Comparison of ENCODE assay signal across 28 cellular contexts in the genomic region with DNA sequence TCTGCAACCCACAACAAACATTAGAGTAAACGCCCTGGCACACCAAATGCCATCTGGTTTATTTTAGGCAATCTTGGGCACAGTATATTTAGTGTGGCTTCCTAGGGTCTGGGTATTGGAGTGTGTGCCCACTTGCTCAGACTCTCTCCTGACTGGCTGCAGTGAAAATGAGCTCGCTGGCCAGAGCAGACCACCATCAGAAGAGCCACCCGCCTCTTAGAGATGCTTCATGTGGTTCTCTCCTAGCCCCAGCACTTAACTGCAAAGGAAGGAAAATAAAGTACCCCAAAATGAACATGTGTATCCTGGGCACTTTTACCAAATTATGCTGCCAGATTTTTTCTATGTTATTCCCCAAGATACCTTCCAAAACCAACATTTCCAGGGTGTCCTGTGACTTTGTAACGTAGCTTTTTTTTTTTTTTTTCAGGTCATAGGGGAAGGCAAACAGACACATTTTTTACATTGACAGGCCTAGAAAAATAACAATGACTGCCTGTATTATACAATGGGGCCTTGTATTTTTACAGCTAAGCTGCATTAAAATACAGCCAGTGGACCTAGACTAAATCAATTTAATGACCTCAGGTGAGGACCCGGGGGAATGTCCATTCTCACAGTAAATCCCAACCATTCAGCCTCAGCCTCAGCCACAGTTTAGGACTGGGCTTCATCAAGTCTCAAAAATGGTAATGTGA.
DNase-seq lines count a peak whose midpoint lies in the region; ATAC-seq, FAIRE-seq and TF ChIP-seq lines count a peak whose summit lies in the region.
"Had no signal": no experiment of that assay in that cellular context is flagged by ENCODE, and none has a peak within 500 bp of the region (broad histone marks: within the 10 kb centered on the region; RNA-seq: fewer than 3 reads in every experiment).

No MANE protein-coding gene starts in this region.

- H3K4me1 ChIP-seq in mesenchymal stem cell (ENCODE audit: control insufficient read depth, insufficient read depth, low read depth, low read length) = peaks cover 2% of the 10 kb centered on the region
- H3K4me1 ChIP-seq: testis had no signal

- no peak overlapping the region for H3K14ac ChIP-seq in mesenchymal stem cell (ENCODE audit: low read length in 2 of 2)

- 85% methylated on average over 3 of the region's 5 CpGs for WGBS in mesenchymal stem cell

- H3K9ac ChIP-seq in mesenchymal stem cell (ENCODE audit: low read length) = no peak overlapping the region

- CTCF ChIA-PET in activated CD8-positive, alpha-beta T cell treated with anti-CD3 and anti-CD28 coated beads for 36 hours (lab: Charles Lee) = no interaction called here

- H3K18ac ChIP-seq in mesenchymal stem cell (ENCODE audit: low read depth in 1 of 2, low read length in 2 of 2) = no peak overlapping the region

- intact Hi-C loops in activated CD8-positive, alpha-beta T cell treated with anti-CD3 and anti-CD28 coated beads for 36 hours (cut with micrococcal nuclease) = no loop called here

- H3K27ac ChIP-seq in mesenchymal stem cell (ENCODE audit: low read length, poor library complexity, severe bottlenecking) = no peak overlapping the region
- H3K27ac ChIP-seq: hepatocyte, HL-60, right atrium auricular region, RWPE1, WERI-Rb-1 had no signal

- no peak overlapping the region for H3K4ac ChIP-seq in mesenchymal stem cell (ENCODE audit: low read depth in 1 of 2, low read length in 2 of 2)

- peaks cover 7% of the 10 kb centered on the region for H3K36me3 Mint-ChIP-seq in activated CD8-positive, alpha-beta T cell treated with anti-CD3 and anti-CD28 coated beads for 36 hours (ENCODE audit: low read depth)

- in situ Hi-C loops in astrocyte of the spinal cord (cut with HindIII; ENCODE audit: low sequenced_read_pairs) = no loop called here

- H2BK15ac ChIP-seq in mesenchymal stem cell (ENCODE audit: low read depth, poor library complexity, severe bottlenecking) = peak overlapping the region; percentile 77

- POLR2A ChIA-PET in activated CD8-positive, alpha-beta T cell treated with anti-CD3 and anti-CD28 coated beads for 36 hours (lab: Charles Lee) = no interaction called here

- H4K91ac ChIP-seq in mesenchymal stem cell (ENCODE audit: low read length) = no peak overlapping the region

- H3K23ac ChIP-seq in mesenchymal stem cell (ENCODE audit: low read length in 2 of 2) = no peak overlapping the region

- no peaks in the 10 kb centered on the region for H3K79me1 ChIP-seq in mesenchymal stem cell (replicated peaks; ENCODE audit: low read length, poor library complexity, severe bottlenecking)

- H3K27me3 Mint-ChIP-seq in activated CD8-positive, alpha-beta T cell treated with anti-CD3 and anti-CD28 coated beads for 36 hours = no peaks in the 10 kb centered on the region

- no peak overlapping the region for H4K8ac ChIP-seq in mesenchymal stem cell (ENCODE audit: low read length)

- no peak for FAIRE-seq in urothelium cell line (lab: Jason Lieb, UNC)
- FAIRE-seq: frontal cortex had no signal

- no peak for ATAC-seq in activated CD8-positive, alpha-beta T cell treated with anti-CD3 and anti-CD28 coated beads for 36 hours
- ATAC-seq: activated naive CD4-positive, alpha-beta T cell treated with anti-CD3 and anti-CD28 coated beads, Interleukin-2, amount 50 U/mL, for 72 hours; CD8-positive, alpha-beta T cell; left lobe of liver had no signal

- no peaks in the 10 kb centered on the region for H3K4me1 Mint-ChIP-seq in activated CD8-positive, alpha-beta T cell treated with anti-CD3 and anti-CD28 coated beads for 36 hours (ENCODE audit: low read depth)

- no peak overlapping the region for H3K4me3 ChIP-seq in astrocyte of the spinal cord (ENCODE audit: low read depth, low read length)
- H3K4me3 ChIP-seq in mesenchymal stem cell (ENCODE audit: insufficient read depth in 1 of 2, low read depth in 1 of 2, low read length in 2 of 2) = no peak overlapping the region
- H3K4me3 ChIP-seq: hepatocyte, right atrium auricular region, testis had no signal

- peaks cover 4% of the 10 kb centered on the region for H3K9me3 Mint-ChIP-seq in activated CD8-positive, alpha-beta T cell treated with anti-CD3 and anti-CD28 coated beads for 36 hours

- H3K27me3 ChIP-seq in mesenchymal stem cell (ENCODE audit: control insufficient read depth in 1 of 2, insufficient read depth in 1 of 2, low read length in 2 of 2) = no peaks in the 10 kb centered on the region
- H3K27me3 ChIP-seq: hepatocyte, right atrium auricular region, testis had no signal

- no peak for TF ChIP-seq CTCF in astrocyte of the spinal cord (IDR thresholded peaks at IDR 0.05; ENCODE audit: low read depth, low read length)
- TF ChIP-seq CTCF in activated CD8-positive, alpha-beta T cell treated with anti-CD3 and anti-CD28 coated beads for 36 hours (IDR thresholded peaks at IDR 0.05) = no peak

- no peak overlapping the region for H3K4me2 ChIP-seq in mesenchymal stem cell (ENCODE audit: low read length, poor library complexity, severe bottlenecking)
- H3K4me2 ChIP-seq: hepatocyte had no signal

- no peaks in the 10 kb centered on the region for H3K36me3 ChIP-seq in mesenchymal stem cell (ENCODE audit: control insufficient read depth in 1 of 2, insufficient read depth in 2 of 2, low read depth in 1 of 2, low read length in 2 of 2)
- H3K36me3 ChIP-seq: right atrium auricular region, WERI-Rb-1 had no signal

- H3K27ac Mint-ChIP-seq in activated CD8-positive, alpha-beta T cell treated with anti-CD3 and anti-CD28 coated beads for 36 hours = no peak overlapping the region
- H3K27ac Mint-ChIP-seq: CD8-positive, alpha-beta T cell had no signal

- H2AFZ ChIP-seq in mesenchymal stem cell (ENCODE audit: low read depth, low read length) = no peak overlapping the region
- H2AFZ ChIP-seq: hepatocyte had no signal

- H2BK5ac ChIP-seq in mesenchymal stem cell (ENCODE audit: low read depth, low read length, poor library complexity, severe bottlenecking) = no peak overlapping the region

- DNase-seq in NCI-H526 (lab: John Stamatoyannopoulos, UW) (peak; percentile 81 to 91), astrocyte of the spinal cord (ENCODE audit: low read depth, low spot score) (peak; percentile 14), mesenchymal stem cell (no peak), urothelium cell line (ENCODE audit: low spot score) (peak; percentile 4), AG20443 (ENCODE audit: low spot score) (no peak), anterior cingulate cortex (lab: John Stamatoyannopoulos, UW) (no peak)
- no peak for DNase-seq in activated CD8-positive, alpha-beta T cell treated with anti-CD3 and anti-CD28 coated beads for 36 hours
- DNase-seq: activated CD4-positive, alpha-beta T cell treated with anti-CD3 and anti-CD28 coated beads, Interleukin-2, amount 50 U/mL, for 1 hour; CD8-positive, alpha-beta T cell; DMS79; effector memory CD4-positive, alpha-beta T cell; immature natural killer cell; NCI-H1930; NCI-H748 treated with DMSO at 0.1 percent for 48 hours; occipital lobe; stimulated activated CD4-positive, alpha-beta T cell treated with anti-CD3 and anti-CD28 coated beads, Interleukin-12 subunit alpha, Interleukin-12 subunit beta, amount 100 ng/mL, for 4 hours; stimulated activated CD4-positive, alpha-beta T cell treated with anti-CD3 and anti-CD28 coated beads, Interleukin-4, amount 100 ng/mL, for 24 hours; stimulated activated naive CD4-positive, alpha-beta T cell; T-helper 9 cell; testis; WERI-Rb-1 had no signal

- H2BK12ac ChIP-seq in mesenchymal stem cell (ENCODE audit: low read length in 2 of 2) = no peak overlapping the region

- no peak overlapping the region for H2AK5ac ChIP-seq in mesenchymal stem cell (ENCODE audit: low read length, severe bottlenecking)

- no peak overlapping the region for H3K4me3 Mint-ChIP-seq in activated CD8-positive, alpha-beta T cell treated with anti-CD3 and anti-CD28 coated beads for 36 hours
- H3K4me3 Mint-ChIP-seq: CD8-positive, alpha-beta T cell; immature natural killer cell had no signal

- no peaks in the 10 kb centered on the region for H3K9me3 ChIP-seq in mesenchymal stem cell (ENCODE audit: control insufficient read depth, low read length)
- H3K9me3 ChIP-seq: right atrium auricular region, testis had no signal

- no peak overlapping the region for H2BK120ac ChIP-seq in mesenchymal stem cell (ENCODE audit: low read depth, low read length)

Comparison
In these comparisons a context has a peak if more than half of its experiments do, and no peak if none do; other contexts are left out.
1. DNase-seq: peak in NCI-H526 (2 of 2), astrocyte of the spinal cord (single experiment) and urothelium cell line (single experiment); none in mesenchymal stem cell (single experiment), AG20443 (single experiment), activated CD8-positive, alpha-beta T cell treated with anti-CD3 and anti-CD28 coated beads for 36 hours (single experiment) and anterior cingulate cortex (0 of 58).